22 cellular contexts compared by ENCODE assay signal in the genomic region with DNA sequence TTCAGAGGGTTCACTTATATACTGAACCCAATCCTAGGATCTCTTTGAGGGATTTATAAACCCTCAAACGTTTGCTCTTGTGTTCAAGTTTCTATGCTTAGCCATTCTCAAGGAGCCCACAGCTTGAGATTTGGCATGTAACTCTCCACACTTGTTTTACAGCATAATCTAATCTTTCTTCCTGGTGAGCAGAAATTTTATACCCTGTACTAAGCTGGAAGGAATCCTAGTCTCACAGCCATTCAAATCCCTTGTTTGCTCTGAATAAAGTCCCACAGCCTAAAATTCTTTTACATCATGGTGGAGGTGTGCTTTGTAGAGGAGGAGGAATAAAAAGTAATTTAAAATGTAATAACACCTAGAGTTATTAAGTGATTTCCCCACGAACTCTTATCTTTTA. TPM values are rescaled to one million over a fixed set of nuclear protein-coding genes. Genes with fewer than 3 reads are reported as not detected.
DNase-seq lines count a peak whose midpoint lies in the region; ATAC-seq and TF ChIP-seq lines count a peak whose summit lies in the region.
"Had no signal": no experiment of that assay in that cellular context is flagged by ENCODE, and none has a peak within 500 bp of the region (broad histone marks: within the 10 kb centered on the region; RNA-seq: fewer than 3 reads in every experiment).

No MANE protein-coding gene starts in this region.

- H4K20me1 ChIP-seq in Karpas-422 (ENCODE audit: insufficient read depth, low read depth, low read length): no peaks in the 10 kb centered on the region

- H3K9me2 ChIP-seq in Karpas-422 (replicated peaks; ENCODE audit: insufficient read depth, low read length): no peaks in the 10 kb centered on the region

- H3K4me2 ChIP-seq in Karpas-422 (ENCODE audit: low read depth, low read length, poor library complexity, severe bottlenecking): no peak overlapping the region

- in situ Hi-C loops in astrocyte of the cerebellum (cut with HindIII; ENCODE audit: low sequenced_read_pairs): no loop called here

- H3K4me3 ChIP-seq in Karpas-422 (ENCODE audit: low read length): no peak overlapping the region
- H3K4me3 ChIP-seq in astrocyte of the cerebellum (ENCODE audit: low read depth, low read length): no peak overlapping the region
- H3K4me3 ChIP-seq in mucosa of descending colon: no peak overlapping the region

- no peaks in the 10 kb centered on the region for H3K36me3 Mint-ChIP-seq in mesothelial cell of epicardium
- H3K36me3 Mint-ChIP-seq in activated T-helper 17 cell treated with anti-CD3 and anti-CD28 coated beads, Interleukin-2, amount 50 U/mL, for 72 hours (ENCODE audit: low read depth): no peaks in the 10 kb centered on the region
- H3K36me3 Mint-ChIP-seq: CD14-positive monocyte had no signal

- no peaks in the 10 kb centered on the region for H3K79me2 ChIP-seq in Karpas-422 (ENCODE audit: low read length)

- H3K9ac ChIP-seq in Karpas-422 (ENCODE audit: low read length): no peak overlapping the region

- DNase-seq in Karpas-422 (peak; percentile 34), astrocyte of the cerebellum (ENCODE audit: low read depth) (peak; percentile 22), mucosa of descending colon (no peak), mesothelial cell of epicardium (ENCODE audit: low spot score in 2 of 2, unreplicated experiment in 2 of 2) (no peak)
- DNase-seq: DMS 273 treated with DMSO at 0.1 percent for 48 hours, DND-41, H9, KG1, NCI-H1048, NCI-H1436, NCI-H2029, NCI-H2171 treated with DMSO at 0.1 percent for 48 hours, NCI-H748 treated with DMSO at 0.1 percent for 48 hours, OCI-M1, RPMI8226, SHP77 treated with DMSO at 0.1 percent for 48 hours had no signal

- TF ChIP-seq CTCF in astrocyte of the cerebellum (IDR thresholded peaks at IDR 0.05; ENCODE audit: low read depth, low read length, missing control alignments): no peak
- no peak for TF ChIP-seq CTCF in mucosa of descending colon (IDR thresholded peaks at IDR 0.05)
- TF ChIP-seq CTCF in mesothelial cell of epicardium (IDR thresholded peaks at IDR 0.05; ENCODE audit: unreplicated experiment): no peak

- H3K9me3 Mint-ChIP-seq in mesothelial cell of epicardium: no peaks in the 10 kb centered on the region
- no peaks in the 10 kb centered on the region for H3K9me3 Mint-ChIP-seq in activated T-helper 17 cell treated with anti-CD3 and anti-CD28 coated beads, Interleukin-2, amount 50 U/mL, for 72 hours
- H3K9me3 Mint-ChIP-seq: CD14-positive monocyte, H9 had no signal

- H3K4me1 Mint-ChIP-seq in mesothelial cell of epicardium: peaks cover 12% of the 10 kb centered on the region
- no peaks in the 10 kb centered on the region for H3K4me1 Mint-ChIP-seq in activated T-helper 17 cell treated with anti-CD3 and anti-CD28 coated beads, Interleukin-2, amount 50 U/mL, for 72 hours

- H3K9me3 ChIP-seq in Karpas-422 (ENCODE audit: low read length): no peaks in the 10 kb centered on the region
- no peaks in the 10 kb centered on the region for H3K9me3 ChIP-seq in mucosa of descending colon

- H3K36me3 ChIP-seq in Karpas-422 (ENCODE audit: insufficient read depth, low read length): no peaks in the 10 kb centered on the region
- no peaks in the 10 kb centered on the region for H3K36me3 ChIP-seq in mucosa of descending colon (ENCODE audit: low read depth)

- no peak overlapping the region for H3K4me3 Mint-ChIP-seq in mesothelial cell of epicardium
- no peak overlapping the region for H3K4me3 Mint-ChIP-seq in activated T-helper 17 cell treated with anti-CD3 and anti-CD28 coated beads, Interleukin-2, amount 50 U/mL, for 72 hours
- H3K4me3 Mint-ChIP-seq: CD14-positive monocyte, H9 had no signal

- H3K27ac ChIP-seq in Karpas-422 (ENCODE audit: low read length): no peak overlapping the region

- H3K27me3 Mint-ChIP-seq in mesothelial cell of epicardium (ENCODE audit: low read depth): no peaks in the 10 kb centered on the region
- peaks cover 5% of the 10 kb centered on the region for H3K27me3 Mint-ChIP-seq in activated T-helper 17 cell treated with anti-CD3 and anti-CD28 coated beads, Interleukin-2, amount 50 U/mL, for 72 hours

- no peak overlapping the region for H3K27ac Mint-ChIP-seq in mesothelial cell of epicardium
- H3K27ac Mint-ChIP-seq in activated T-helper 17 cell treated with anti-CD3 and anti-CD28 coated beads, Interleukin-2, amount 50 U/mL, for 72 hours: no peak overlapping the region
- H3K27ac Mint-ChIP-seq: CD14-positive monocyte, H9 had no signal

- H3K27me3 ChIP-seq in Karpas-422 (ENCODE audit: low read length): no peaks in the 10 kb centered on the region

- no peak overlapping the region for H2AFZ ChIP-seq in Karpas-422 (ENCODE audit: low read length)

- ATAC-seq in mucosa of descending colon (peak; percentile 61), GM18517 (IDR thresholded peaks at IDR 0.05; ENCODE audit: unreplicated experiment) (no peak), GM18498 (IDR thresholded peaks at IDR 0.05; ENCODE audit: unreplicated experiment) (no peak)
- no peak for ATAC-seq in activated T-helper 17 cell treated with anti-CD3 and anti-CD28 coated beads, Interleukin-2, amount 50 U/mL, for 72 hours (replicated peaks)

- peaks cover 15% of the 10 kb centered on the region for H3K4me1 ChIP-seq in Karpas-422 (ENCODE audit: low read length)
- H3K4me1 ChIP-seq in mucosa of descending colon (ENCODE audit: low read depth): peaks cover 26% of the 10 kb centered on the region

- intact Hi-C loops in mucosa of descending colon (cut with DNase I, micrococcal nuclease): no loop called here

RNA-seq across cellular contexts. Expression of a gene that starts 5.3 kb away (rescaled TPM):
- 0.19 and 2.5 TPM in 2 replicates for total RNA-seq in Karpas-422 (2014; rRNA removed; shearing (Covaris generic); ENCODE audit: low replicate concordance)
- total RNA-seq in mucosa of descending colon: 100 to 1,000 TPM; 191 to 861 (median 775) TPM
- total RNA-seq in mesothelial cell of epicardium: 2.9 to 4.6 TPM (median 3.2 TPM) in 3 replicates
- not detected for total RNA-seq in activated T-helper 17 cell treated with anti-CD3 and anti-CD28 coated beads, Interleukin-2, amount 50 U/mL, for 72 hours
- total RNA-seq: G401, H9, M059J had no signal

RNA-seq across cellular contexts. Expression of a gene that starts 56.6 kb away (rescaled TPM):
- total RNA-seq in Karpas-422 (2014; rRNA removed; shearing (Covaris generic); ENCODE audit: low replicate concordance): 2.0 and 4.2 TPM in 2 replicates
- total RNA-seq in mucosa of descending colon (10 to 100 TPM; 38.9 to 91.4 (median 90.8) TPM), mesothelial cell of epicardium (63.1 to 70.0 TPM (median 69.5 TPM) in 3 replicates)
- 1 to 10 TPM; 1.1 to 2.5 TPM for total RNA-seq in activated T-helper 17 cell treated with anti-CD3 and anti-CD28 coated beads, Interleukin-2, amount 50 U/mL, for 72 hours
- total RNA-seq: G401 had no signal

Comparison
In these comparisons a context has a peak if more than half of its experiments do, and no peak if none do; other contexts are left out.
1. DNase-seq: peak in Karpas-422 (single experiment) and astrocyte of the cerebellum (single experiment); none in mucosa of descending colon (0 of 3) and mesothelial cell of epicardium (0 of 2).
2. RNA of a gene that starts 5.3 kb away (total RNA-seq): 191 to 861 TPM in mucosa of descending colon; 2.9 to 4.6 TPM in mesothelial cell of epicardium, 0.19 to 2.5 TPM in Karpas-422 and not detected in activated T-helper 17 cell treated with anti-CD3 and anti-CD28 coated beads, Interleukin-2, amount 50 U/mL, for 72 hours; every median in the first group is over 10 times any median in the second.